19 cellular contexts compared by ENCODE assay signal in genomic region chr7:45267262-45267661, GRCh38.
DNase-seq lines count a peak whose midpoint lies in the region; ATAC-seq, FAIRE-seq and TF ChIP-seq lines count a peak whose summit lies in the region.
"Had no signal": no experiment of that assay in that cellular context is flagged by ENCODE, and none has a peak within 500 bp of the region (broad histone marks: within the 10 kb centered on the region; RNA-seq: fewer than 3 reads in every experiment).

No MANE protein-coding gene starts in this region.

- H3K27me3 ChIP-seq in HepG2 (ENCODE audit: control insufficient read depth in 1 of 2, insufficient read depth in 2 of 2, low read length in 2 of 2) = peaks cover 0 to 13% of the 10 kb centered on the region in 2 experiments; a peak in 2 of 5 replicates
- H3K27me3 ChIP-seq: right atrium auricular region had no signal

- H3K27ac ChIP-seq in HepG2 (ENCODE audit: extremely low read length, insufficient read depth, low read length) = no peak overlapping the region
- H3K27ac ChIP-seq: epithelial cell of prostate, left ventricle myocardium inferior, right atrium auricular region had no signal

- no TSS peak for BruUV-seq in HepG2 (replicated peaks; lab: Mats Ljungman, UMichigan)

- TF ChIP-seq RAD21 in Ishikawa (IDR thresholded peaks at IDR 0.05; ENCODE audit: low read depth) (no peak), HepG2 (CRISPR knock-in tag; IDR thresholded peaks at IDR 0.05) (no peak)

- POLR2A ChIA-PET in HepG2 (lab: Yijun Ruan, JAX) = no interaction called here

- no peaks in the 10 kb centered on the region for H3K36me3 ChIP-seq in HepG2 (replicated peaks in 1 of 2; ENCODE audit: control insufficient read depth in 1 of 2, insufficient read depth in 2 of 2, low read length in 2 of 2)
- H3K36me3 ChIP-seq: left ventricle myocardium inferior, right atrium auricular region had no signal

- no peaks in the 10 kb centered on the region for H3K79me2 ChIP-seq in HepG2 (ENCODE audit: insufficient read depth, low read length)

- H3K9ac ChIP-seq in HepG2 (ENCODE audit: insufficient read depth, low read depth, low read length) = no peak overlapping the region

- H3K4me3 ChIP-seq in AG10803 (ENCODE audit: low read length) = no peak overlapping the region
- no peak overlapping the region for H3K4me3 ChIP-seq in HepG2 (replicated peaks in 1 of 3; ENCODE audit: insufficient read depth in 1 of 3, low read depth in 2 of 3, low read length in 3 of 3)
- H3K4me3 ChIP-seq: left ventricle myocardium inferior, right atrium auricular region had no signal

- ATAC-seq in HepG2 (no peak), HG02623 (IDR thresholded peaks at IDR 0.05; ENCODE audit: unreplicated experiment) (no peak)
- ATAC-seq: T-helper 17 cell had no signal

- no peak overlapping the region for H3K4me2 ChIP-seq in HepG2 (ENCODE audit: low read depth, low read length)

- intact Hi-C loops in HepG2 (cut with micrococcal nuclease; ENCODE audit: unreplicated experiment) = no loop called here

- DNase-seq in AG10803 (ENCODE audit: low read depth) = peak; percentile 1
- DNase-seq in T47D (ENCODE audit: low read depth in 1 of 2, low spot score in 1 of 2) = peak; percentile 21 to 70
- no peak for DNase-seq in HepG2 (ENCODE audit: low spot score)
- no peak for DNase-seq in SK-N-DZ (ENCODE audit: low spot score)
- DNase-seq in cerebellar cortex (ENCODE audit: low spot score) = no peak
- no peak for DNase-seq in amygdala (lab: John Stamatoyannopoulos, UW)
- DNase-seq: activated CD4-positive, alpha-beta memory T cell treated with anti-CD3 and anti-CD28 coated beads, Interleukin-2, amount 10 ng/mL, durations not matched to agents 7 days and 5 days; activated naive CD4-positive, alpha-beta T cell treated with Interleukin-2 at 50 U/mL for 16 hours; activated T-cell treated with anti-CD3 and anti-CD28 coated beads, Interleukin-2, amount 50 U/mL, for 24 hours; cortex of kidney; left ventricle myocardium inferior; NCI-H524 treated with DMSO at 0.1 percent for 48 hours; SHP77 treated with DMSO at 0.1 percent for 48 hours; T-helper 17 cell had no signal

- no peak overlapping the region for H2AFZ ChIP-seq in HepG2 (ENCODE audit: low read length)

- no peaks in the 10 kb centered on the region for H3K9me3 ChIP-seq in HepG2 (ENCODE audit: low read length)
- H3K9me3 ChIP-seq: left ventricle myocardium inferior, right atrium auricular region had no signal

- CTCF ChIA-PET in HepG2 (lab: Yijun Ruan, JAX; ENCODE audit: low intra/inter-chr PET ratio, low total read pairs) = no interaction called here

- no peak for TF ChIP-seq POLR2A in HepG2 (IDR thresholded peaks at IDR 0.05; ENCODE audit: insufficient read depth in 1 of 2, low read depth in 2 of 2, low read length in 2 of 2)

- in situ Hi-C loops in T47D (cut with HindIII; ENCODE audit: low pct_unique_long_range_greater_than_20kb, low sequenced_read_pairs) = no loop called here
- in situ Hi-C loops in HepG2 (cut with HindIII; ENCODE audit: extremely low pct_ligation_motif_present, low pct_unique_long_range_greater_than_20kb) = loop anchor here (25.0 kb wide), 1 partner anchor 305 kb away; no protein-coding TSS in a partner anchor

- no peaks in the 10 kb centered on the region for H3K4me1 ChIP-seq in HepG2 (ENCODE audit: insufficient read depth, low read length)
- H3K4me1 ChIP-seq: left ventricle myocardium inferior, right atrium auricular region had no signal

- H4K20me1 ChIP-seq in HepG2 (ENCODE audit: insufficient read depth, low read length) = no peaks in the 10 kb centered on the region

- 29% methylated on average over 9 of the region's 9 CpGs for WGBS in HepG2 (ENCODE audit: low lambda C conversion rate)

- no peak for FAIRE-seq in HepG2 (lab: Jason Lieb, UNC)
- FAIRE-seq: GM18507 had no signal

- TF ChIP-seq CTCF in AG10803 (conservative IDR thresholded peaks at IDR 0.05; ENCODE audit: low read length) (no peak), HepG2 (CRISPR knock-in tag; IDR thresholded peaks at IDR 0.05) (no peak)

- TF ChIP-seq EP300 in Ishikawa (IDR thresholded peaks at IDR 0.05; ENCODE audit: borderline replicate concordance) (no peak), HepG2 (IDR thresholded peaks at IDR 0.05; ENCODE audit: low read depth in 2 of 2, low read length in 2 of 2) (no peak), HepG2 (CRISPR knock-in tag; IDR thresholded peaks at IDR 0.05; ENCODE audit: borderline replicate concordance) (no peak)

TF ChIP-seq in Ishikawa, 13 proteins besides CTCF, POLR2A, EP300 and RAD21:
- TF ChIP-seq CREB1 (IDR thresholded peaks at IDR 0.05; ENCODE audit: low read depth) = no peak
- TF ChIP-seq REST (IDR thresholded peaks at IDR 0.05; ENCODE audit: low read depth) = peak; percentile 98
- no peak for TF ChIP-seq USF1 (IDR thresholded peaks at IDR 0.05)
- TF ChIP-seq NFIC (IDR thresholded peaks at IDR 0.05) = no peak
- 0 out of 2 replicates have a peak, but pooled peaks have one; percentile 40 for TF ChIP-seq TEAD4 (IDR thresholded peaks at IDR 0.05)
- no peak for TF ChIP-seq CEBPB (IDR thresholded peaks at IDR 0.05)
- no peak for TF ChIP-seq YY1 (IDR thresholded peaks at IDR 0.05; ENCODE audit: low read depth)

TF ChIP-seq in HepG2, 621 proteins besides CTCF, POLR2A, EP300 and RAD21:
- TF ChIP-seq MIER2 (CRISPR knock-in tag; IDR thresholded peaks at IDR 0.05) = peak; percentile 95
- no peak for TF ChIP-seq KLF12 (CRISPR knock-in tag; IDR thresholded peaks at IDR 0.05; ENCODE audit: borderline replicate concordance)
- peak; percentile 35; the same call in 1 of the 2 replicates for TF ChIP-seq EHMT2 (IDR thresholded peaks at IDR 0.05; ENCODE audit: borderline replicate concordance, low read depth, low read length)
- peak; percentile 73 to 93 for TF ChIP-seq REST (IDR thresholded peaks at IDR 0.05; ENCODE audit: borderline replicate concordance in 1 of 2, low read depth in 1 of 2, low read length in 2 of 2)

Comparison
In these comparisons a context has a peak if more than half of its experiments do, and no peak if none do; other contexts are left out.
1. DNase-seq: peak in AG10803 (single experiment) and T47D (2 of 2); none in HepG2 (single experiment), SK-N-DZ (single experiment), cerebellar cortex (single experiment) and amygdala (0 of 56).